ENCODE assay signal across 12 cellular contexts in the genomic region with DNA sequence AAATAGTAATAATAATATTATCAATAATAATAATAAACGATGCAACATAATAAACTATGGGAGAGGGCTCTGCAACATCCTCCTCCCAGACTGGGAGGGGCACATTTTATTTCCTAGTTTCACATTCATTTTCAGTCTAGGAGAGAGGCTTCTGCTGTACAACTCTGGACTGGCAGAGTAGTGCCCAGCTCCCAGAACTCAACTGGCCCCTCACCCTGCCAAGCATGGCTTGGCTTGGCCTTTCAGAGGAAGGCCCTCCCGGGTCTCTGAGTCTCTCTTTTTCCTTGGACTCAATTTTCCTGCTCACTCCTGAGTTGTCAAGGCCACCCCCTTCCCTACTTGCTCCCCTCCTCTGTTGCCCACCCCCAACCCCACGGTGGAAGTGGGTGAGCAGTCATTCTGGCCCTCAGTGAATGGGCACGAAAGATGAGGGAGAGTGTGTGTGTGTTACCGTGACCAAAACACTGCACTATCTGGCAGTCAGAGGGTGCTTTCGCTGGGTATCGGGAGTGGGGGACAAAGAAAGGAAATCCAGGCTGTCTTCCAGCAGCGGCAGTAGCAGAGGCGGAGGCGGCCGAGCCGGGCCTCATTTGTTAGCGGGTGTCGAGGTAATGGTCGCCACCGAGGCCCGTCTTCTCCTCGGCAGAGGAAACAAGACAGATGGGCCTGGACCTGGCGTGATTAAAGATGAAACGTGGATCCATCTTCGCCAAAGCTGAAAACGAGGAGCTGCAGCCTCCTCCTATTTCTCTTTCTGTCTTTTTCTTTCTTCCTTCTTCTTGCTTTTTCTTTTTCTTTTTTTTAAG. TPM values are rescaled to one million over a fixed set of nuclear protein-coding genes. Genes with fewer than 3 reads are reported as not detected.
DNase-seq lines count a peak whose midpoint lies in the region; ATAC-seq, FAIRE-seq and TF ChIP-seq lines count a peak whose summit lies in the region.
"Had no signal": no experiment of that assay in that cellular context is flagged by ENCODE, and none has a peak within 500 bp of the region (broad histone marks: within the 10 kb centered on the region; RNA-seq: fewer than 3 reads in every experiment).

No MANE protein-coding gene starts in this region.

- H3K4me3 ChIP-seq in left ventricle myocardium inferior, result peak overlapping the region; percentile 62
- H3K4me3 ChIP-seq in GM12878, result no peak overlapping the region; the same call in 1 of the 2 replicates
- H3K4me3 ChIP-seq in mesodermal cell (ENCODE audit: extremely low read depth, insufficient read depth, low read length, poor library complexity, severe bottlenecking), result peak overlapping the region; percentile 35
- H3K4me3 ChIP-seq in vagina, result no peak overlapping the region
- H3K4me3 ChIP-seq in lower leg skin (ENCODE audit: low read depth, poor library complexity, severe bottlenecking), result no peak overlapping the region

- peak overlapping the region; percentile 29; the same call in 1 of the 2 replicates for H3K4me2 ChIP-seq in GM12878 (ENCODE audit: control insufficient read depth, insufficient read depth)

- H3K27ac ChIP-seq in left ventricle myocardium inferior (replicated peaks), result peak overlapping the region; percentile 71
- no peak overlapping the region for H3K27ac ChIP-seq in GM12878 (ENCODE audit: control insufficient read depth, insufficient read depth)
- H3K27ac ChIP-seq in mesodermal cell (ENCODE audit: low read depth, low read length, severe bottlenecking), result peak overlapping the region; percentile 26
- H3K27ac ChIP-seq in vagina, result peak overlapping the region; percentile 52
- H3K27ac ChIP-seq: right atrium auricular region, VCaP had no signal

- ATAC-seq in left cardiac atrium (no peak), GM12878 (no peak), HG03095 (IDR thresholded peaks at IDR 0.05; ENCODE audit: unreplicated experiment) (no peak)

- SMC1A ChIA-PET in GM12878 (lab: Charles Lee; ENCODE audit: uncharacterized antibody, unreplicated experiment), result interaction anchor here (1.1 to 2.7 kb wide), 2 partner anchors 29 to 83 kb away, joined by 3 to 6 read pairs; no protein-coding TSS in a partner anchor

- TF ChIP-seq POLR2A in GM12878 (IDR thresholded peaks at IDR 0.05; ENCODE audit: low read depth, low read length), result no peak
- TF ChIP-seq POLR2A in vagina (IDR thresholded peaks at IDR 0.05), result no peak
- TF ChIP-seq POLR2A in lower leg skin (IDR thresholded peaks at IDR 0.05), result no peak

- TF ChIP-seq RAD21 in GM12878 (IDR thresholded peaks at IDR 0.05; ENCODE audit: insufficient read depth, low read depth, low read length), result no peak

- peaks cover 7% of the 10 kb centered on the region for H3K79me2 ChIP-seq in GM12878 (ENCODE audit: control insufficient read depth, insufficient read depth, low read length)

- RAD21 ChIA-PET in GM12878 (lab: Charles Lee; ENCODE audit: unreplicated experiment), result interaction anchor here (1.9 kb wide), 1 partner anchor 70 kb away, joined by 6 read pairs; no protein-coding TSS in a partner anchor

- WGBS in GM12878 (ENCODE audit: insufficient coverage, insufficient replicate concordance, low lambda C conversion rate, missing lambda C conversion rate), result 88% methylated on average over 22 of the region's 22 CpGs
- WGBS in mesodermal cell (ENCODE audit: insufficient coverage in 2 of 2), 2 experiments, result 0 to 8% methylated on average over 8 to 17 of the region's 22 CpGs
- 58 to 67% methylated on average over 22 of the region's 22 CpGs for WGBS in lower leg skin, 2 donors

- peaks cover 26% of the 10 kb centered on the region for H3K4me1 ChIP-seq in left ventricle myocardium inferior
- peaks cover 13% of the 10 kb centered on the region for H3K4me1 ChIP-seq in GM12878 (ENCODE audit: control insufficient read depth, insufficient read depth, low read length)
- H3K4me1 ChIP-seq in mesodermal cell (ENCODE audit: control insufficient read depth, insufficient read depth, low read length, poor library complexity, severe bottlenecking), result peaks cover 28% of the 10 kb centered on the region
- H3K4me1 ChIP-seq in vagina, result peaks cover 34% of the 10 kb centered on the region

- POLR2A ChIA-PET in GM12878 (lab: Charles Lee), result no interaction called here

- CTCF ChIA-PET in GM12878 (lab: Yijun Ruan, JAX), result no interaction called here

- H3K36me3 ChIP-seq in left ventricle myocardium inferior (no peaks in the 10 kb centered on the region), GM12878 (ENCODE audit: control insufficient read depth in 2 of 2, insufficient read depth in 2 of 2, low read length in 1 of 2) (no peaks in the 10 kb centered on the region), mesodermal cell (ENCODE audit: control insufficient read depth, insufficient read depth, low read length) (no peaks in the 10 kb centered on the region), vagina (no peaks in the 10 kb centered on the region)
- H3K36me3 ChIP-seq: right atrium auricular region had no signal

- TF ChIP-seq EP300 in GM12878 (IDR thresholded peaks at IDR 0.05; ENCODE audit: borderline replicate concordance in 1 of 2, control insufficient read depth in 1 of 2, low read depth in 2 of 2, low read length in 2 of 2), result no peak

- no peak for FAIRE-seq in GM12878 (lab: Jason Lieb, UNC)
- FAIRE-seq: bronchial epithelial cell had no signal

- TSS peak; percentile 70 for BruUV-seq in GM12878 (replicated peaks; lab: Mats Ljungman, UMichigan)

- H2AFZ ChIP-seq in GM12878 (ENCODE audit: control insufficient read depth, low read depth, low read length), result no peak overlapping the region

- intact Hi-C loops in left ventricle myocardium inferior (cut with micrococcal nuclease), result no loop called here
- intact Hi-C loops in left cardiac atrium (cut with DNase I), result no loop called here
- intact Hi-C loops in GM12878 (cut with micrococcal nuclease; ENCODE audit: unreplicated experiment), result no loop called here
- intact Hi-C loops in vagina (cut with DNase I), result loop anchor here (2.0 kb wide), 1 partner anchor 33 kb away; no protein-coding TSS in a partner anchor
- intact Hi-C loops in lower leg skin (cut with DNase I; ENCODE audit: low total_unique reads), result no loop called here

- H3K9ac ChIP-seq in GM12878 (ENCODE audit: control insufficient read depth, insufficient read depth, low read length), result no peak overlapping the region

- H4K20me1 ChIP-seq in GM12878 (ENCODE audit: control insufficient read depth, insufficient read depth), result no peaks in the 10 kb centered on the region

- TF ChIP-seq CTCF in left ventricle myocardium inferior (IDR thresholded peaks at IDR 0.05; ENCODE audit: borderline replicate concordance) (no peak), GM12878 (IDR thresholded peaks at IDR 0.05 in 2 of 3, conservative IDR thresholded peaks at IDR 0.05 in 1 of 3; ENCODE audit: control insufficient read depth in 2 of 3, extremely low read depth in 1 of 3, insufficient read depth in 1 of 3, low read depth in 3 of 3, low read length in 3 of 3) (no peak), vagina (IDR thresholded peaks at IDR 0.05) (no peak), GM10266 (IDR thresholded peaks at IDR 0.05; ENCODE audit: control insufficient read depth, insufficient read depth, low read depth, missing control alignments) (no peak), lower leg skin (IDR thresholded peaks at IDR 0.05) (no peak)

- peaks cover 100% of the 10 kb centered on the region for H3K27me3 ChIP-seq in left ventricle myocardium inferior (ENCODE audit: low read depth)
- no peaks in the 10 kb centered on the region for H3K27me3 ChIP-seq in GM12878 (replicated peaks in 1 of 2; ENCODE audit: control insufficient read depth in 2 of 2, insufficient read depth in 2 of 2, low read length in 1 of 2)
- H3K27me3 ChIP-seq in vagina, result no peaks in the 10 kb centered on the region

- in situ Hi-C loops in GM12878 (cut with MboI), result no loop called here

- DNase-seq in left ventricle myocardium inferior, result no peak
- DNase-seq in left cardiac atrium, result no peak
- DNase-seq in GM12878 (ENCODE audit: low read depth, low spot score), result no peak
- DNase-seq in vagina (ENCODE audit: extremely low spot score in 2 of 2), result no peak
- no peak for DNase-seq in GM10266 (ENCODE audit: extremely low spot score)
- DNase-seq in lower leg skin (ENCODE audit: low spot score in 2 of 2), result no peak
- DNase-seq: NCI-H82 had no signal

- H3K9me3 ChIP-seq in left ventricle myocardium inferior (replicated peaks), result no peaks in the 10 kb centered on the region
- no peaks in the 10 kb centered on the region for H3K9me3 ChIP-seq in GM12878 (replicated peaks; ENCODE audit: control insufficient read depth, insufficient read depth, low read length)
- H3K9me3 ChIP-seq in mesodermal cell (ENCODE audit: control insufficient read depth, low read length), result no peaks in the 10 kb centered on the region
- no peaks in the 10 kb centered on the region for H3K9me3 ChIP-seq in vagina
- H3K9me3 ChIP-seq: right atrium auricular region had no signal

RNA-seq across cellular contexts. Expression of a gene that starts 2.3 kb away (rescaled TPM):
- total RNA-seq in left ventricle myocardium inferior (0.25 TPM), left cardiac atrium (1 to 10 TPM in 1 of 2 donors, under 1 TPM in 1; 0.31 to 1.6 TPM), GM12878 (2014; rRNA removed) (3.3 and 3.7 TPM in 2 replicates), GM12878 (2014; rRNA removed; fragmentation: Illumina TruSeq; extraction: Trizol) (2.3 and 2.5 TPM in 2 replicates), GM12878 (2021) (5.8 and 6.2 TPM in 2 replicates), vagina (1.5 TPM), lower leg skin (1 to 10 TPM in 2 of 4 donors, under 1 TPM in 2; 0.42 to 2.9 (median 1.4) TPM)
- 10.2 and 10.5 TPM in 2 replicates for total RNA-seq in GM12878 (2013; cell fraction: nucleolus; rRNA removed)
- polyA plus RNA-seq in GM12878 (2011; ENCODE audit: low read depth), result 0.64 TPM
- polyA plus RNA-seq in GM12878 (2011; rRNA removed) (2.4 and 3.4 TPM in 2 replicates), GM12878 (2014; fragmentation: Illumina TruSeq; extraction: Trizol) (2.3 and 4.6 TPM in 2 replicates), GM12878 (2014; fragmentation: Nextera tagmentation; extraction: Ambion mirVana) (under 1 TPM; 0.35 to 0.60 TPM), GM12878 (2014; rRNA removed) (3.6 and 4.3 TPM in 2 replicates), GM12878 (2016; fragmentation: Nextera tagmentation; extraction: Ambion mirVana) (1 to 10 TPM; 1.0 to 1.2 TPM)
- polyA plus RNA-seq in GM12878 (2011; cell fraction: cytosol; rRNA removed), result 3.4 and 3.5 TPM in 2 replicates
- polyA plus RNA-seq in GM12878 (2011; cell fraction: nucleus; rRNA removed), result 10.1 and 10.8 TPM in 2 replicates
- polyA plus RNA-seq in GM12878 (2012), result 1.4 and 2.0 TPM in 2 replicates
- polyA minus RNA-seq in GM12878 (2011; rRNA and poly(A)+ RNA removed), result 1.4 and 3.2 TPM in 2 replicates
- polyA minus RNA-seq in GM12878 (2011; cell fraction: cytosol; rRNA and poly(A)+ RNA removed), result 0.94 and 1.5 TPM in 2 replicates
- polyA minus RNA-seq in GM12878 (2011; cell fraction: nucleus; rRNA and poly(A)+ RNA removed), result 4.0 and 6.4 TPM in 2 replicates
- 6.6 TPM for polyA plus RNA-seq in mesodermal cell (2013, experiment 1 of 2)
- 7.8 TPM for polyA plus RNA-seq in mesodermal cell (2013, experiment 2 of 2)
- total RNA-seq: bronchial epithelial cell had no signal

RNA-seq across cellular contexts. Expression of a gene that starts 14.2 kb away (rescaled TPM):
- 0.91 TPM for total RNA-seq in left ventricle myocardium inferior
- total RNA-seq in left cardiac atrium, result 1 to 10 TPM; 1.2 to 2.8 TPM
- total RNA-seq in GM12878 (2013; cell fraction: nucleolus; rRNA removed), result 23.2 and 26.2 TPM in 2 replicates
- 2.8 and 4.5 TPM in 2 replicates for total RNA-seq in GM12878 (2014; rRNA removed)
- 3.0 and 3.5 TPM in 2 replicates for total RNA-seq in GM12878 (2014; rRNA removed; fragmentation: Illumina TruSeq; extraction: Trizol)
- total RNA-seq in GM12878 (2021), result 5.6 and 6.7 TPM in 2 replicates
- polyA plus RNA-seq in GM12878 (2011; ENCODE audit: low read depth), result 2.1 TPM
- polyA plus RNA-seq in GM12878 (2011; rRNA removed), result 6.4 and 9.1 TPM in 2 replicates
- polyA plus RNA-seq in GM12878 (2011; cell fraction: cytosol; rRNA removed), result 4.0 and 4.7 TPM in 2 replicates
- 35.2 and 38.0 TPM in 2 replicates for polyA plus RNA-seq in GM12878 (2011; cell fraction: nucleus; rRNA removed)
- polyA plus RNA-seq in GM12878 (2012), result 3.2 and 3.9 TPM in 2 replicates
- polyA plus RNA-seq in GM12878 (2014; fragmentation: Illumina TruSeq; extraction: Trizol), result 4.5 and 4.6 TPM in 2 replicates
- polyA plus RNA-seq in GM12878 (2014; fragmentation: Nextera tagmentation; extraction: Ambion mirVana), result under 1 TPM; 0.64 to 0.91 TPM
- 7.7 and 8.3 TPM in 2 replicates for polyA plus RNA-seq in GM12878 (2014; rRNA removed)
- polyA plus RNA-seq in GM12878 (2016; fragmentation: Nextera tagmentation; extraction: Ambion mirVana), result under 1 TPM; 0.19 to 0.76 TPM
- 1.2 and 2.0 TPM in 2 replicates for polyA minus RNA-seq in GM12878 (2011; rRNA and poly(A)+ RNA removed)
- polyA minus RNA-seq in GM12878 (2011; cell fraction: cytosol; rRNA and poly(A)+ RNA removed), result 1.5 and 1.6 TPM in 2 replicates
- 7.1 and 7.3 TPM in 2 replicates for polyA minus RNA-seq in GM12878 (2011; cell fraction: nucleus; rRNA and poly(A)+ RNA removed)
- 28.7 TPM for polyA plus RNA-seq in mesodermal cell (2013, experiment 1 of 2)
- polyA plus RNA-seq in mesodermal cell (2013, experiment 2 of 2), result 27.8 TPM
- total RNA-seq in vagina, result 17.7 TPM
- total RNA-seq in lower leg skin, result 10 to 100 TPM in 1 of 4 donors, 1 to 10 TPM in 2, under 1 TPM in 1; 0.97 to 14.1 (median 3.9) TPM
- total RNA-seq: bronchial epithelial cell had no signal

RNA-seq across cellular contexts. Expression of a gene that starts 17.7 kb away (rescaled TPM):
- total RNA-seq in left ventricle myocardium inferior, result not detected
- under 1 TPM in 1 of 2 donors, not detected in 1; 0.41 TPM for total RNA-seq in left cardiac atrium
- total RNA-seq in GM12878 (2013; cell fraction: nucleolus; rRNA removed), result not detected in 2 replicates
- not detected in 2 replicates for total RNA-seq in GM12878 (2014; rRNA removed)
- total RNA-seq in GM12878 (2014; rRNA removed; fragmentation: Illumina TruSeq; extraction: Trizol), result not detected in 2 replicates
- not detected in 2 replicates for total RNA-seq in GM12878 (2021)
- not detected for polyA plus RNA-seq in GM12878 (2011; ENCODE audit: low read depth)
- polyA plus RNA-seq in GM12878 (2011; rRNA removed), result not detected in 2 replicates
- not detected in 2 replicates for polyA plus RNA-seq in GM12878 (2011; cell fraction: cytosol; rRNA removed)
- polyA plus RNA-seq in GM12878 (2011; cell fraction: nucleus; rRNA removed), result not detected in 2 replicates
- not detected in 2 replicates for polyA plus RNA-seq in GM12878 (2012)
- not detected in 2 replicates for polyA plus RNA-seq in GM12878 (2014; fragmentation: Illumina TruSeq; extraction: Trizol)
- not detected for polyA plus RNA-seq in GM12878 (2014; fragmentation: Nextera tagmentation; extraction: Ambion mirVana)
- not detected in 2 replicates for polyA plus RNA-seq in GM12878 (2014; rRNA removed)
- not detected for polyA plus RNA-seq in GM12878 (2016; fragmentation: Nextera tagmentation; extraction: Ambion mirVana)
- not detected in 2 replicates for polyA minus RNA-seq in GM12878 (2011; rRNA and poly(A)+ RNA removed)
- polyA minus RNA-seq in GM12878 (2011; cell fraction: cytosol; rRNA and poly(A)+ RNA removed), result not detected in 2 replicates
- not detected in 2 replicates for polyA minus RNA-seq in GM12878 (2011; cell fraction: nucleus; rRNA and poly(A)+ RNA removed)
- 13.7 TPM for polyA plus RNA-seq in mesodermal cell (2013, experiment 1 of 2)
- 15.0 TPM for polyA plus RNA-seq in mesodermal cell (2013, experiment 2 of 2)
- total RNA-seq in vagina, result 0.74 TPM
- total RNA-seq in lower leg skin, result under 1 TPM in 2 of 4 donors, not detected in 2; 0.15 to 0.55 TPM
- total RNA-seq: bronchial epithelial cell, right atrium auricular region had no signal

RNA-seq across cellular contexts. Expression of a gene that starts 28.9 kb away (rescaled TPM):
- total RNA-seq in left ventricle myocardium inferior, result 0.66 TPM
- total RNA-seq in left cardiac atrium, result 1 to 10 TPM in 1 of 2 donors, under 1 TPM in 1; 0.63 to 2.2 TPM
- total RNA-seq in GM12878 (2013; cell fraction: nucleolus; rRNA removed), result not detected in 2 replicates
- total RNA-seq in GM12878 (2014; rRNA removed), result 0.05 and 0.06 TPM in 2 replicates
- total RNA-seq in GM12878 (2014; rRNA removed; fragmentation: Illumina TruSeq; extraction: Trizol), result 0.09 TPM in 1 of 2 replicates, not detected in the other
- total RNA-seq in GM12878 (2021), result 0.13 and 0.24 TPM in 2 replicates
- polyA plus RNA-seq in GM12878 (2011; ENCODE audit: low read depth), result 0.16 TPM
- 0.10 TPM in 1 of 2 replicates, not detected in the other for polyA plus RNA-seq in GM12878 (2011; rRNA removed)
- 0.10 and 0.27 TPM in 2 replicates for polyA plus RNA-seq in GM12878 (2011; cell fraction: cytosol; rRNA removed)
- 0.10 TPM in 1 of 2 replicates, not detected in the other for polyA plus RNA-seq in GM12878 (2011; cell fraction: nucleus; rRNA removed)
- polyA plus RNA-seq in GM12878 (2012), result 0.21 TPM in 1 of 2 replicates, not detected in the other
- 0.07 TPM in 1 of 2 replicates, not detected in the other for polyA plus RNA-seq in GM12878 (2014; fragmentation: Illumina TruSeq; extraction: Trizol)
- under 1 TPM in 1 of 2 experiments, not detected in 1; 0.04 TPM for polyA plus RNA-seq in GM12878 (2014; fragmentation: Nextera tagmentation; extraction: Ambion mirVana)
- polyA plus RNA-seq in GM12878 (2014; rRNA removed), result 0.22 and 0.51 TPM in 2 replicates
- under 1 TPM in 1 of 2 experiments, not detected in 1; 0.13 TPM for polyA plus RNA-seq in GM12878 (2016; fragmentation: Nextera tagmentation; extraction: Ambion mirVana)
- polyA minus RNA-seq in GM12878 (2011; rRNA and poly(A)+ RNA removed), result 0.10 TPM in 1 of 2 replicates, not detected in the other
- not detected in 2 replicates for polyA minus RNA-seq in GM12878 (2011; cell fraction: cytosol; rRNA and poly(A)+ RNA removed)
- not detected in 2 replicates for polyA minus RNA-seq in GM12878 (2011; cell fraction: nucleus; rRNA and poly(A)+ RNA removed)
- 38.9 TPM for polyA plus RNA-seq in mesodermal cell (2013, experiment 1 of 2)
- polyA plus RNA-seq in mesodermal cell (2013, experiment 2 of 2), result 49.8 TPM
- 1.2 TPM for total RNA-seq in vagina
- 1 to 10 TPM in 1 of 4 donors, under 1 TPM in 3; 0.27 to 4.6 (median 0.45) TPM for total RNA-seq in lower leg skin
- total RNA-seq: bronchial epithelial cell had no signal

RNA-seq across cellular contexts. Expression of a gene that starts 31.0 kb away (rescaled TPM):
- total RNA-seq in left ventricle myocardium inferior (1.9 TPM), left cardiac atrium (1 to 10 TPM; 6.1 to 6.7 TPM), GM12878 (2014; rRNA removed) (1.4 and 2.0 TPM in 2 replicates), GM12878 (2014; rRNA removed; fragmentation: Illumina TruSeq; extraction: Trizol) (1.7 and 1.8 TPM in 2 replicates), GM12878 (2021) (6.3 and 6.7 TPM in 2 replicates), vagina (14.2 TPM), lower leg skin (10 to 100 TPM in 3 of 4 donors, 1 to 10 TPM in 1; 5.8 to 34.9 (median 20.9) TPM)
- total RNA-seq in GM12878 (2013; cell fraction: nucleolus; rRNA removed), result 3.3 and 6.2 TPM in 2 replicates
- polyA plus RNA-seq in GM12878 (2011; ENCODE audit: low read depth), result 0.94 TPM
- polyA plus RNA-seq in GM12878 (2011; rRNA removed) (0.42 and 0.48 TPM in 2 replicates), GM12878 (2014; fragmentation: Illumina TruSeq; extraction: Trizol) (2.6 and 3.6 TPM in 2 replicates), GM12878 (2014; fragmentation: Nextera tagmentation; extraction: Ambion mirVana) (under 1 TPM; 0.16 to 0.88 TPM), GM12878 (2014; rRNA removed) (8.8 and 9.2 TPM in 2 replicates), GM12878 (2016; fragmentation: Nextera tagmentation; extraction: Ambion mirVana) (1 to 10 TPM; 3.1 to 4.1 TPM)
- 0.45 and 0.57 TPM in 2 replicates for polyA plus RNA-seq in GM12878 (2011; cell fraction: cytosol; rRNA removed)
- 0.91 and 0.97 TPM in 2 replicates for polyA plus RNA-seq in GM12878 (2011; cell fraction: nucleus; rRNA removed)
- polyA plus RNA-seq in GM12878 (2012), result 2.4 and 3.0 TPM in 2 replicates
- 0.29 and 0.52 TPM in 2 replicates for polyA minus RNA-seq in GM12878 (2011; rRNA and poly(A)+ RNA removed)
- not detected in 2 replicates for polyA minus RNA-seq in GM12878 (2011; cell fraction: cytosol; rRNA and poly(A)+ RNA removed)
- polyA minus RNA-seq in GM12878 (2011; cell fraction: nucleus; rRNA and poly(A)+ RNA removed), result 0.85 and 1.1 TPM in 2 replicates
- 53.6 TPM for polyA plus RNA-seq in mesodermal cell (2013, experiment 1 of 2)
- 52.0 TPM for polyA plus RNA-seq in mesodermal cell (2013, experiment 2 of 2)
- total RNA-seq: bronchial epithelial cell had no signal

Comparison
In these comparisons a context has a peak if more than half of its experiments do, and no peak if none do; other contexts are left out.
1. H3K4me3 ChIP-seq: peak in left ventricle myocardium inferior (single experiment) and mesodermal cell (single experiment); none in GM12878 (single experiment), vagina (0 of 2) and lower leg skin (single experiment).